In genomic region chr2:150141241-150142001, GRCh38 we compare ENCODE assay signal across 17 cellular contexts.
A peak's percentile ranks its signal among the peaks of the same experiment; 100 is the strongest.
DNase-seq lines count a peak whose midpoint lies in the region; ATAC-seq and TF ChIP-seq lines count a peak whose summit lies in the region.
"Had no signal": no experiment of that assay in that cellular context is flagged by ENCODE, and none has a peak within 500 bp of the region (broad histone marks: within the 10 kb centered on the region; RNA-seq: fewer than 3 reads in every experiment).

No MANE protein-coding gene starts in this region.

- no peak for ATAC-seq in WTC11
- ATAC-seq: activated CD8-positive, alpha-beta memory T cell treated with anti-CD3 and anti-CD28 coated beads, Interleukin-2, amount 10 ng/mL, durations not matched to agents 7 days and 5 days; pancreas had no signal

- H3K4me1 Mint-ChIP-seq in WTC11 (peaks cover 17% of the 10 kb centered on the region), progenitor cell of endocrine pancreas (ENCODE audit: low read depth) (no peaks in the 10 kb centered on the region)
- H3K4me1 Mint-ChIP-seq: activated CD8-positive, alpha-beta memory T cell treated with anti-CD3 and anti-CD28 coated beads, Interleukin-2, amount 10 ng/mL, durations not matched to agents 7 days and 5 days; activated naive CD8-positive, alpha-beta T cell treated with anti-CD3 and anti-CD28 coated beads for 36 hours had no signal

- H3K79me2 ChIP-seq in neural cell (replicated peaks; ENCODE audit: insufficient read depth, low read length) = no peaks in the 10 kb centered on the region

- no peaks in the 10 kb centered on the region for H3F3A ChIP-seq in neural cell (ENCODE audit: insufficient read depth, low read length, poor library complexity, severe bottlenecking)

- H3K27ac ChIP-seq in neural cell (ENCODE audit: low read length) = peak overlapping the region; percentile 21
- H3K27ac ChIP-seq: esophagus muscularis mucosa, HL-60, pancreas had no signal

- H3K9me3 Mint-ChIP-seq in WTC11 (peaks cover 14% of the 10 kb centered on the region), progenitor cell of endocrine pancreas (ENCODE audit: low read depth) (peaks cover 9% of the 10 kb centered on the region)

- H3K27me3 Mint-ChIP-seq in WTC11 (ENCODE audit: low read depth) = no peaks in the 10 kb centered on the region
- H3K27me3 Mint-ChIP-seq in progenitor cell of endocrine pancreas = peaks cover 7% of the 10 kb centered on the region
- H3K27me3 Mint-ChIP-seq: activated CD8-positive, alpha-beta memory T cell treated with anti-CD3 and anti-CD28 coated beads, Interleukin-2, amount 10 ng/mL, durations not matched to agents 7 days and 5 days; activated naive CD8-positive, alpha-beta T cell treated with anti-CD3 and anti-CD28 coated beads for 36 hours had no signal

- no peaks in the 10 kb centered on the region for H3K36me3 ChIP-seq in neural cell (ENCODE audit: insufficient read depth, low read length)
- H3K36me3 ChIP-seq: esophagus muscularis mucosa, pancreas had no signal

- H3K9me2 ChIP-seq in neural cell (ENCODE audit: insufficient read depth, low read length) = no peaks in the 10 kb centered on the region

- H3K9ac ChIP-seq in neural cell (ENCODE audit: low read length) = no peak overlapping the region

- TF ChIP-seq EP300 in neural cell (conservative IDR thresholded peaks at IDR 0.05; ENCODE audit: poor library complexity, severe bottlenecking) = peak; percentile 57

- no peak overlapping the region for H2AFZ ChIP-seq in neural cell (ENCODE audit: low read depth, low read length)

- H3K4me3 Mint-ChIP-seq in WTC11 (no peak overlapping the region), progenitor cell of endocrine pancreas (ENCODE audit: low read depth) (no peak overlapping the region)
- H3K4me3 Mint-ChIP-seq: activated CD8-positive, alpha-beta memory T cell treated with anti-CD3 and anti-CD28 coated beads, Interleukin-2, amount 10 ng/mL, durations not matched to agents 7 days and 5 days; activated naive CD8-positive, alpha-beta T cell treated with anti-CD3 and anti-CD28 coated beads for 36 hours had no signal

- no peak overlapping the region for H3K4me2 ChIP-seq in neural cell (ENCODE audit: low read length)

- no peak overlapping the region for H3K4me3 ChIP-seq in astrocyte of the spinal cord (ENCODE audit: low read depth, low read length)
- no peak overlapping the region for H3K4me3 ChIP-seq in neural cell (ENCODE audit: low read length)
- H3K4me3 ChIP-seq: esophagus muscularis mucosa, pancreas had no signal

- TF ChIP-seq CTCF in astrocyte of the spinal cord (IDR thresholded peaks at IDR 0.05; ENCODE audit: low read depth, low read length) = no peak
- TF ChIP-seq CTCF in neural cell (IDR thresholded peaks at IDR 0.05; ENCODE audit: poor library complexity, severe bottlenecking) = no peak
- TF ChIP-seq CTCF in WTC11 (IDR thresholded peaks at IDR 0.05) = no peak
- TF ChIP-seq CTCF in progenitor cell of endocrine pancreas (IDR thresholded peaks at IDR 0.05; ENCODE audit: unreplicated experiment) = no peak

- no peaks in the 10 kb centered on the region for H3K9me3 ChIP-seq in neural cell (ENCODE audit: low read length)
- H3K9me3 ChIP-seq: pancreas had no signal

- H4K20me1 ChIP-seq in neural cell (ENCODE audit: insufficient read depth) = no peaks in the 10 kb centered on the region

- POLR2A ChIA-PET in WTC11 (lab: Charles Lee) = interaction anchor here (0.7 kb wide), 1 partner anchor 154 kb away, joined by 5 read pairs; no protein-coding TSS in a partner anchor

- CTCF ChIA-PET in WTC11 (lab: Charles Lee) = interaction anchor here (0.6 kb wide), 1 partner anchor 1018 kb away, joined by 3 read pairs; no protein-coding TSS in a partner anchor

- no peak for TF ChIP-seq RAD21 in neural cell (conservative IDR thresholded peaks at IDR 0.05)

- DNase-seq in NCI-H1417 (lab: John Stamatoyannopoulos, UW) = peak in 2 of 3 experiments; percentile 21 to 60
- no peak for DNase-seq in NCI-H1417 treated with DMSO at 0.1 percent for 48 hours (lab: John Stamatoyannopoulos, UW)
- peak; percentile 25 for DNase-seq in NCI-H1436 (lab: John Stamatoyannopoulos, UW)
- DNase-seq in astrocyte of the spinal cord (ENCODE audit: low read depth, low spot score) = peak; percentile 46
- DNase-seq in WTC11 (ENCODE audit: low spot score) = no peak
- no peak for DNase-seq in NK-92 (lab: John Stamatoyannopoulos, UW; ENCODE audit: unreplicated experiment)
- DNase-seq in progenitor cell of endocrine pancreas (ENCODE audit: low spot score, unreplicated experiment) = no peak
- DNase-seq: ACHN; activated CD8-positive, alpha-beta memory T cell treated with anti-CD3 and anti-CD28 coated beads, Interleukin-2, amount 10 ng/mL, durations not matched to agents 7 days and 5 days; activated naive CD8-positive, alpha-beta T cell treated with anti-CD3 and anti-CD28 coated beads for 36 hours; DMS 273 treated with DMSO at 0.1 percent for 48 hours; NCI-H187 treated with DMSO at 0.1 percent for 48 hours; pancreas; stimulated activated CD4-positive, alpha-beta T cell treated with anti-CD3 and anti-CD28 coated beads, Interleukin-1b, Interleukin-23, amount 100 ng/mL, for 48 hours had no signal

- H3K27ac Mint-ChIP-seq in WTC11 (no peak overlapping the region), progenitor cell of endocrine pancreas (no peak overlapping the region)
- H3K27ac Mint-ChIP-seq: activated CD8-positive, alpha-beta memory T cell treated with anti-CD3 and anti-CD28 coated beads, Interleukin-2, amount 10 ng/mL, durations not matched to agents 7 days and 5 days; activated naive CD8-positive, alpha-beta T cell treated with anti-CD3 and anti-CD28 coated beads for 36 hours had no signal

- in situ Hi-C loops in astrocyte of the spinal cord (cut with HindIII; ENCODE audit: low sequenced_read_pairs) = no loop called here

- H3K27me3 ChIP-seq in neural cell (ENCODE audit: insufficient read depth, low read depth, low read length) = no peaks in the 10 kb centered on the region
- H3K27me3 ChIP-seq: esophagus muscularis mucosa, pancreas had no signal

- H3K36me3 Mint-ChIP-seq in WTC11 (peaks cover 9% of the 10 kb centered on the region), progenitor cell of endocrine pancreas (ENCODE audit: insufficient read depth) (peaks cover 1% of the 10 kb centered on the region)
- H3K36me3 Mint-ChIP-seq: activated CD8-positive, alpha-beta memory T cell treated with anti-CD3 and anti-CD28 coated beads, Interleukin-2, amount 10 ng/mL, durations not matched to agents 7 days and 5 days; activated naive CD8-positive, alpha-beta T cell treated with anti-CD3 and anti-CD28 coated beads for 36 hours had no signal

TF ChIP-seq in neural cell, 6 proteins besides CTCF, POLR2A, EP300 and RAD21:
- peak; percentile 17 for TF ChIP-seq POLR2AphosphoS5 (IDR thresholded peaks at IDR 0.05)
- TF ChIP-seq TAF1 (IDR thresholded peaks at IDR 0.05; ENCODE audit: low read depth) = no peak

TF ChIP-seq in WTC11, 78 proteins besides CTCF, POLR2A, EP300 and RAD21 (continues in another document):
- no peak for TF ChIP-seq ZNF138 (CRISPR knock-in tag; conservative IDR thresholded peaks at IDR 0.05)
- TF ChIP-seq ZNF219 (CRISPR knock-in tag; IDR thresholded peaks at IDR 0.05; ENCODE audit: borderline replicate concordance) = no peak
- no peak for TF ChIP-seq ZNF317 (CRISPR knock-in tag; IDR thresholded peaks at IDR 0.05; ENCODE audit: borderline replicate concordance, low read depth)
- TF ChIP-seq MYBL2 (CRISPR knock-in tag; IDR thresholded peaks at IDR 0.05) = no peak
- TF ChIP-seq ZNF671 (CRISPR knock-in tag; IDR thresholded peaks at IDR 0.05) = no peak
- no peak for TF ChIP-seq MLX (CRISPR knock-in tag; IDR thresholded peaks at IDR 0.05)
- TF ChIP-seq IRF1 (CRISPR knock-in tag; IDR thresholded peaks at IDR 0.05) = no peak
- TF ChIP-seq ZNF532 (CRISPR knock-in tag; IDR thresholded peaks at IDR 0.05; ENCODE audit: borderline replicate concordance) = no peak

Comparison
In these comparisons a context has a peak if more than half of its experiments do, and no peak if none do; other contexts are left out.
1. DNase-seq: peak in NCI-H1417 (2 of 3), NCI-H1436 (single experiment) and astrocyte of the spinal cord (single experiment); none in NCI-H1417 treated with DMSO at 0.1 percent for 48 hours (single experiment), WTC11 (single experiment), NK-92 (single experiment) and progenitor cell of endocrine pancreas (single experiment).